26 cellular contexts compared by ENCODE assay signal in genomic region chr10:20093600-20093999, GRCh38.
"Had no signal": no experiment of that assay in that cellular context is flagged by ENCODE, and none has a peak within 500 bp of the region (broad histone marks: within the 10 kb centered on the region; RNA-seq: fewer than 3 reads in every experiment).

No MANE protein-coding gene starts in this region.

- H3K27ac ChIP-seq: coronary artery, epithelial cell of prostate, esophagus squamous epithelium, gastrocnemius medialis, hepatocyte, left ventricle myocardium inferior, lower lobe of right lung had no signal

- DNase-seq: dermis blood vessel endothelial cell; dorsolateral prefrontal cortex; effector CD4-positive, alpha-beta T cell; effector memory CD4-positive, alpha-beta T cell; erythroblast; esophagus squamous epithelium; foreskin fibroblast; foreskin melanocyte; gastrocnemius medialis; glutamatergic neuron; head of caudate nucleus; hypothalamus; immature natural killer cell; islet precursor cell; kidney; left cardiac atrium; left ventricle myocardium inferior; lower lobe of right lung; mesenchymal stem cell; midbrain had no signal

- H3K4me3 ChIP-seq: coronary artery, esophagus squamous epithelium, gastrocnemius medialis, hepatocyte, left ventricle myocardium inferior, lower lobe of right lung had no signal

- H3K27ac Mint-ChIP-seq: immature natural killer cell had no signal

- FAIRE-seq: colon, endometrium, kidney had no signal

- H3K27me3 ChIP-seq: dorsolateral prefrontal cortex, esophagus squamous epithelium, gastrocnemius medialis, hepatocyte had no signal

- H3K4me1 ChIP-seq: lower lobe of right lung had no signal

- H3K36me3 ChIP-seq: esophagus squamous epithelium, gastrocnemius medialis, left ventricle myocardium inferior, lower lobe of right lung had no signal

- ATAC-seq: esophagus mucosa, gastrocnemius medialis, left cardiac atrium, lower lobe of right lung had no signal

- H3K9me3 ChIP-seq: esophagus squamous epithelium, gastrocnemius medialis, lower lobe of right lung had no signal

- H2AFZ ChIP-seq: hepatocyte had no signal

- H3K4me2 ChIP-seq: hepatocyte had no signal

- H3K4me3 Mint-ChIP-seq: immature natural killer cell had no signal

- H3K79me2 ChIP-seq: hepatocyte had no signal
